In genomic region chr7:37709631-37710509, GRCh38 we compare ENCODE assay signal across 16 cellular contexts. TPM values are rescaled to one million over a fixed set of nuclear protein-coding genes. Genes with fewer than 3 reads are reported as not detected.
A peak's percentile ranks its signal among the peaks of the same experiment; 100 is the strongest.
DNase-seq lines count a peak whose midpoint lies in the region; ATAC-seq and TF ChIP-seq lines count a peak whose summit lies in the region.
"Had no signal": no experiment of that assay in that cellular context is flagged by ENCODE, and none has a peak within 500 bp of the region (broad histone marks: within the 10 kb centered on the region; RNA-seq: fewer than 3 reads in every experiment).

No MANE protein-coding gene starts in this region.

- ATAC-seq in GM18867 (IDR thresholded peaks at IDR 0.05; ENCODE audit: unreplicated experiment) (peak; percentile 98), GM21367 (IDR thresholded peaks at IDR 0.05; ENCODE audit: unreplicated experiment) (peak; percentile 93), HG02973 (IDR thresholded peaks at IDR 0.05; ENCODE audit: unreplicated experiment) (peak; percentile 99), left cardiac atrium (no peak)
- ATAC-seq: Right ventricle myocardium inferior had no signal

- no peaks in the 10 kb centered on the region for H3K9me3 Mint-ChIP-seq in osteocyte (ENCODE audit: unreplicated experiment)
- H3K9me3 Mint-ChIP-seq: neural crest cell had no signal

- no peaks in the 10 kb centered on the region for H3K4me1 ChIP-seq in MM.1S (ENCODE audit: low read length)
- no peaks in the 10 kb centered on the region for H3K4me1 ChIP-seq in vagina

- H3K27me3 ChIP-seq in MM.1S (replicated peaks; ENCODE audit: insufficient read depth, low read length) (no peaks in the 10 kb centered on the region), vagina (no peaks in the 10 kb centered on the region)
- H3K27me3 ChIP-seq: spleen had no signal

- TF ChIP-seq CTCF in MM.1S (IDR thresholded peaks at IDR 0.05; ENCODE audit: low read length) (no peak), vagina (IDR thresholded peaks at IDR 0.05) (no peak), osteocyte (IDR thresholded peaks at IDR 0.05) (no peak)

- H3K4me2 ChIP-seq in MM.1S (ENCODE audit: low read depth, low read length) = peak overlapping the region; percentile 7; the same call in 1 of the 2 replicates
- H3K4me2 ChIP-seq: KMS-11 had no signal

- H3K36me3 Mint-ChIP-seq in osteocyte (ENCODE audit: unreplicated experiment) = no peaks in the 10 kb centered on the region

- no peaks in the 10 kb centered on the region for H3K4me1 Mint-ChIP-seq in osteocyte (ENCODE audit: unreplicated experiment)

- H3K9ac ChIP-seq in MM.1S (ENCODE audit: low read length) = no peak overlapping the region
- H3K9ac ChIP-seq: KMS-11 had no signal

- H3K27me3 Mint-ChIP-seq in osteocyte (ENCODE audit: unreplicated experiment) = no peaks in the 10 kb centered on the region

- H3K4me3 Mint-ChIP-seq in osteocyte (ENCODE audit: unreplicated experiment) = no peak overlapping the region
- H3K4me3 Mint-ChIP-seq: neural crest cell had no signal

- H3K4me3 ChIP-seq in MM.1S (ENCODE audit: low read length) (no peak overlapping the region), vagina (no peak overlapping the region)
- H3K4me3 ChIP-seq: spleen had no signal

- H3K36me3 ChIP-seq in MM.1S (replicated peaks; ENCODE audit: insufficient read depth, low read length) (no peaks in the 10 kb centered on the region), vagina (no peaks in the 10 kb centered on the region)
- H3K36me3 ChIP-seq: spleen had no signal

- H3K9me2 ChIP-seq in MM.1S (replicated peaks; ENCODE audit: insufficient read depth, low read length) = no peaks in the 10 kb centered on the region

- H2AFZ ChIP-seq in MM.1S (ENCODE audit: low read length) = peak overlapping the region; percentile 19; the same call in 1 of the 2 replicates

- no peaks in the 10 kb centered on the region for H3F3A ChIP-seq in MM.1S (ENCODE audit: insufficient read depth, low read length)

- H3K27ac ChIP-seq in MM.1S (ENCODE audit: low read length) (no peak overlapping the region), vagina (no peak overlapping the region)
- H3K27ac ChIP-seq: KMS-11, VCaP had no signal

- H3K27ac Mint-ChIP-seq in osteocyte (ENCODE audit: unreplicated experiment) = no peak overlapping the region

- H4K20me1 ChIP-seq in MM.1S (ENCODE audit: insufficient read depth, low read length) = no peaks in the 10 kb centered on the region

- H3K9me3 ChIP-seq in MM.1S (replicated peaks; ENCODE audit: insufficient read depth, low read length) (no peaks in the 10 kb centered on the region), vagina (no peaks in the 10 kb centered on the region)
- H3K9me3 ChIP-seq: spleen had no signal

- intact Hi-C loops in vagina (cut with DNase I) (no loop called here), left cardiac atrium (cut with DNase I) (no loop called here)

- DNase-seq in MM.1S (peak; percentile 42), vagina (ENCODE audit: extremely low spot score in 2 of 2) (no peak), osteocyte (ENCODE audit: extremely low spot score, unreplicated experiment) (no peak), left cardiac atrium (no peak)
- DNase-seq: activated naive CD4-positive, alpha-beta T cell treated with Interleukin-2 at 50 U/mL for 16 hours; NCI-H2227 treated with DMSO at 0.1 percent for 48 hours; spleen had no signal

- no peak for TF ChIP-seq POLR2A in vagina (IDR thresholded peaks at IDR 0.05)

- H3K79me2 ChIP-seq in MM.1S (ENCODE audit: low read length) = no peaks in the 10 kb centered on the region

RNA-seq across cellular contexts. Expression of gene GPR141, which starts 26.3 kb away (rescaled TPM):
- total RNA-seq in vagina (not detected), osteocyte (not detected in 2 replicates), left cardiac atrium (under 1 TPM in 1 of 2 donors, not detected in 1; 0.56 TPM)
- total RNA-seq: cerebellum, fibroblast of lung had no signal

Comparison
In these comparisons a context has a peak if more than half of its experiments do, and no peak if none do; other contexts are left out.
1. ATAC-seq: peak in GM18867 (single experiment), GM21367 (single experiment) and HG02973 (single experiment); none in left cardiac atrium (0 of 2).